Comparison of ENCODE assay signal across 8 cellular contexts in the genomic region with DNA sequence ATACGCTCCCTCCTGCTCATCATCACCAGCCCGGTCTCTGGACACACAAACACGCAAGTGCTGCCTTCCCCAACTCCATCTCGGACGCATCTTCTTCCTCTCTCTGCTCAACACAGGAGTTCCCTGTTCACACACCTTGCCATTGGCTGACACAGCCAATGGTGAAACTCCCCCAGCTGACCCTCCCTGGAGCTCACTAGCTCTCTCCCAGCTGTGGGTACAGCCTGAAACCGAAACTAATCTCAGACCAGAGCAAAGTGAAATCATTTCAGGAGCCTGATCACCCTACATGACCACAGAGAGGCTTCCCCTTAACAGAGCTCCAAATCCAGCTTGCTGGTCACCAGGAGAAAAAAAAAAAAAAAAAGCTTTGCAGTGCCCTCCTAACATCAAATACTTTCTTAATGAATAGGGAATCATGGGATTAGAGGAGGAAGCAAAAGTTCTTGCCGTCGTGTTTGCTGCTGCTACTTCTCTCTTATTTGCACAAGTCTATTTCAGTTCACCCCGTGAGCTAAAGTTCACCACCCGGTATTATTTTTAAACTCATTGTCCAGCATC. TPM values are rescaled to one million over a fixed set of nuclear protein-coding genes. Genes with fewer than 3 reads are reported as not detected.
DNase-seq lines count a peak whose midpoint lies in the region; ATAC-seq and TF ChIP-seq lines count a peak whose summit lies in the region.

No MANE protein-coding gene starts in this region.

- CTCF ChIA-PET in OCI-LY7 (lab: Charles Lee; ENCODE audit: unreplicated experiment) = interaction anchor here (0.7 kb wide), 1 partner anchor 55 kb away, joined by 3 read pairs; no protein-coding TSS in a partner anchor

- peak in 1 of 3 donors; percentile 15 for TF ChIP-seq POLR2A in spleen (IDR thresholded peaks at IDR 0.05)

- in situ Hi-C loops in astrocyte of the spinal cord (cut with HindIII; ENCODE audit: low sequenced_read_pairs) = no loop called here

- H3K79me2 ChIP-seq in OCI-LY7 (ENCODE audit: insufficient read depth, low read depth, low read length) = no peaks in the 10 kb centered on the region

- H3K4me3 ChIP-seq in OCI-LY7 (ENCODE audit: low read depth, low read length, poor library complexity, severe bottlenecking) (peak overlapping the region; percentile 55), astrocyte of the spinal cord (ENCODE audit: low read depth, low read length) (peak overlapping the region; percentile 7), spleen (peak overlapping the region; percentile 20 to 64 (median 26)), BE2C (ENCODE audit: low read depth, low read length) (no peak overlapping the region)

- 5 to 16% (median 14%) methylated on average over 10 of the region's 10 CpGs for WGBS in spleen, 5 donors

- H3K9me3 ChIP-seq in OCI-LY7 (ENCODE audit: low read length) = no peaks in the 10 kb centered on the region
- no peaks in the 10 kb centered on the region for H3K9me3 ChIP-seq in spleen
- no peaks in the 10 kb centered on the region for H3K9me3 ChIP-seq in BE2C

- ATAC-seq in GM19438 (IDR thresholded peaks at IDR 0.05; ENCODE audit: low read depth, unreplicated experiment) (peak; percentile 94), HG03432 (IDR thresholded peaks at IDR 0.05; ENCODE audit: unreplicated experiment) (peak; percentile 82)

- peaks cover 0 to 27% (median 0%) of the 10 kb centered on the region in 7 donors for H3K27me3 ChIP-seq in spleen (replicated peaks in 1 of 7)
- H3K27me3 ChIP-seq in BE2C = no peaks in the 10 kb centered on the region

- peak; percentile 91 for DNase-seq in DMS53 (lab: John Stamatoyannopoulos, UW)
- peak; percentile 69 for DNase-seq in OCI-LY7 (ENCODE audit: low spot score)
- DNase-seq in astrocyte of the spinal cord (ENCODE audit: low read depth, low spot score) = peak; percentile 81
- DNase-seq in iris pigment epithelial cell (ENCODE audit: low read depth) = peak; percentile 90
- DNase-seq in spleen = peak; percentile 85
- DNase-seq in BE2C = no peak

- peak overlapping the region; percentile 3; the same call in 1 of the 2 replicates for H2AFZ ChIP-seq in OCI-LY7 (ENCODE audit: low read length)

- H3K27ac ChIP-seq in OCI-LY7 (ENCODE audit: low read depth, low read length, poor library complexity, severe bottlenecking) = no peak overlapping the region
- H3K27ac ChIP-seq in spleen = peak overlapping the region; percentile 40 to 82 (median 78)

- intact Hi-C loops in OCI-LY7 (cut with micrococcal nuclease; ENCODE audit: unreplicated experiment) (no loop called here), spleen (cut with DNase I; ENCODE audit: low total_unique reads) (no loop called here)

- TF ChIP-seq CTCF in OCI-LY7 (conservative IDR thresholded peaks at IDR 0.05; ENCODE audit: low read length) = no peak
- TF ChIP-seq CTCF in astrocyte of the spinal cord (IDR thresholded peaks at IDR 0.05; ENCODE audit: low read depth, low read length) = no peak
- TF ChIP-seq CTCF in spleen (IDR thresholded peaks at IDR 0.05 in 8 of 11, conservative IDR thresholded peaks at IDR 0.05 in 3 of 11) = peak in 1 of 11 experiments; percentile 11
- no peak for TF ChIP-seq CTCF in BE2C (IDR thresholded peaks at IDR 0.05; ENCODE audit: low read depth, low read length)

- peak overlapping the region; percentile 73 for H3K4me2 ChIP-seq in OCI-LY7 (ENCODE audit: low read length)

- H4K20me1 ChIP-seq in OCI-LY7 (ENCODE audit: insufficient read depth, low read length) = no peaks in the 10 kb centered on the region

- H3K36me3 ChIP-seq in OCI-LY7 (ENCODE audit: insufficient read depth, low read length) = no peaks in the 10 kb centered on the region
- H3K36me3 ChIP-seq in spleen = no peaks in the 10 kb centered on the region
- H3K36me3 ChIP-seq in BE2C = no peaks in the 10 kb centered on the region

- H3K9me2 ChIP-seq in OCI-LY7 (ENCODE audit: insufficient read depth, low read length) = no peaks in the 10 kb centered on the region

- BruUV-seq in OCI-LY7 (replicated peaks; lab: Mats Ljungman, UMichigan) = no TSS peak

- POLR2A ChIA-PET in OCI-LY7 (lab: Charles Lee) = interaction anchor here (0.6 to 1.7 kb wide), 9 partner anchors 9 to 334 kb away, joined by 3 to 8 read pairs (median 5); no protein-coding TSS in a partner anchor

- H3K4me1 ChIP-seq in OCI-LY7 (ENCODE audit: insufficient read depth, low read length, poor library complexity, severe bottlenecking) = peaks cover 42% of the 10 kb centered on the region
- H3K4me1 ChIP-seq in spleen = peaks cover 18 to 91% (median 64%) of the 10 kb centered on the region in 6 donors
- no peaks in the 10 kb centered on the region; the same call in 1 of the 2 replicates for H3K4me1 ChIP-seq in BE2C

RNA-seq across cellular contexts. Expression of gene CUEDC1, which starts 8.3 kb away (rescaled TPM):
- not detected in 2 replicates for total RNA-seq in OCI-LY7 (2014; rRNA removed; shearing (Covaris generic))
- total RNA-seq in OCI-LY7 (2022) = 0.13 and 0.74 TPM in 2 replicates
- 10 to 100 TPM; 13.2 to 23.5 (median 16.7) TPM for total RNA-seq in spleen
- 10 to 100 TPM in 1 of 3 donors, 1 to 10 TPM in 2; 5.4 to 15.7 (median 5.4) TPM for polyA plus RNA-seq in spleen
- 19.9 TPM for polyA plus RNA-seq in BE2C (2012; ENCODE audit: insufficient read depth, insufficient read length, low read depth)

RNA-seq across cellular contexts. Expression of gene VEZF1, which starts 41.2 kb away (rescaled TPM):
- total RNA-seq in OCI-LY7 (2014; rRNA removed; shearing (Covaris generic)) = 19.0 and 22.6 TPM in 2 replicates
- total RNA-seq in OCI-LY7 (2022) (35.4 and 36.4 TPM in 2 replicates), spleen (10 to 100 TPM; 43.0 to 59.9 (median 54.2) TPM)
- polyA plus RNA-seq in spleen = 10 to 100 TPM in 2 of 3 donors, 1 to 10 TPM in 1; 10.0 to 19.1 (median 10.2) TPM
- polyA plus RNA-seq in BE2C (2012; ENCODE audit: insufficient read depth, insufficient read length, low read depth) = 58.5 TPM

Comparison
In these comparisons a context has a peak if more than half of its experiments do, and no peak if none do; other contexts are left out.
1. RNA of gene CUEDC1, which starts 8.3 kb away (total RNA-seq): 13.2 to 23.5 TPM in spleen; 0.13 to 0.74 TPM in OCI-LY7; every median in the first group is over 4 times any median in the second.